ENCODE assay signal across 1 cellular context in genomic region chr10:34116220-34116623, GRCh38.
TF ChIP-seq lines count a peak whose summit lies in the region.

No MANE protein-coding gene starts in this region.

TF ChIP-seq in HepG2, 621 proteins besides CTCF, POLR2A, EP300 and RAD21 (continued from another document and continues in another):
- TF ChIP-seq HMGXB3 (CRISPR knock-in tag; IDR thresholded peaks at IDR 0.05; ENCODE audit: borderline replicate concordance) (no peak), ZNF264 (CRISPR knock-in tag; IDR thresholded peaks at IDR 0.05) (no peak), MED1 (CRISPR knock-in tag; IDR thresholded peaks at IDR 0.05) (peak; percentile 70), ZSCAN25 (CRISPR knock-in tag; IDR thresholded peaks at IDR 0.05) (no peak), NCOA1 (CRISPR knock-in tag; IDR thresholded peaks at IDR 0.05) (no peak), TCF7L2 (IDR thresholded peaks at IDR 0.05; ENCODE audit: low read depth, low read length) (no peak), GZF1 (CRISPR knock-in tag; IDR thresholded peaks at IDR 0.05) (no peak), PBX2 (CRISPR knock-in tag; IDR thresholded peaks at IDR 0.05) (no peak), GATAD1 (CRISPR knock-in tag; IDR thresholded peaks at IDR 0.05) (0 out of 2 replicates have a peak, but pooled peaks have one; percentile 12), TEF (CRISPR knock-in tag; IDR thresholded peaks at IDR 0.05) (no peak), ZNF777 (CRISPR knock-in tag; IDR thresholded peaks at IDR 0.05) (no peak), IRF9 (CRISPR knock-in tag; IDR thresholded peaks at IDR 0.05; ENCODE audit: borderline replicate concordance) (no peak), NCOA5 (CRISPR knock-in tag; IDR thresholded peaks at IDR 0.05) (no peak), RXRB (CRISPR knock-in tag; IDR thresholded peaks at IDR 0.05; ENCODE audit: borderline replicate concordance) (peak; percentile 70), ZNF891 (CRISPR knock-in tag; IDR thresholded peaks at IDR 0.05) (no peak), ZNF235 (CRISPR knock-in tag; IDR thresholded peaks at IDR 0.05; ENCODE audit: borderline replicate concordance) (no peak), MED13 (CRISPR knock-in tag; IDR thresholded peaks at IDR 0.05) (no peak), ZNF7 (CRISPR knock-in tag; IDR thresholded peaks at IDR 0.05) (no peak), KLF11 (CRISPR knock-in tag; IDR thresholded peaks at IDR 0.05) (no peak), REXO4 (CRISPR knock-in tag; IDR thresholded peaks at IDR 0.05; ENCODE audit: borderline replicate concordance) (no peak), NR2C2 (CRISPR knock-in tag; IDR thresholded peaks at IDR 0.05; ENCODE audit: borderline replicate concordance) (peak; percentile 42; the same call in 1 of the 2 replicates), KDM4B (CRISPR knock-in tag; IDR thresholded peaks at IDR 0.05) (no peak), ZFP62 (CRISPR knock-in tag; IDR thresholded peaks at IDR 0.05) (no peak), PAXIP1 (CRISPR knock-in tag; conservative IDR thresholded peaks at IDR 0.05) (peak; percentile 57), SOX13 (IDR thresholded peaks at IDR 0.05) (no peak), SOX13 (CRISPR knock-in tag; conservative IDR thresholded peaks at IDR 0.05 in 1 of 2, IDR thresholded peaks at IDR 0.05 in 1 of 2) (peak in 1 of 2 experiments; percentile 71; a peak in 2 of 4 replicates), ZNF260 (CRISPR knock-in tag; IDR thresholded peaks at IDR 0.05; ENCODE audit: borderline replicate concordance, low read depth) (no peak), ZGPAT (CRISPR knock-in tag; IDR thresholded peaks at IDR 0.05) (peak; percentile 68), KAT2B (IDR thresholded peaks at IDR 0.05; ENCODE audit: borderline replicate concordance, low read depth, low read length) (no peak), ZNF703 (CRISPR knock-in tag; IDR thresholded peaks at IDR 0.05; ENCODE audit: borderline replicate concordance) (no peak), MLX (CRISPR knock-in tag; IDR thresholded peaks at IDR 0.05) (peak; percentile 59; the same call in 1 of the 2 replicates), HNF1A (IDR thresholded peaks at IDR 0.05; ENCODE audit: low read depth) (no peak), HNF1A (CRISPR knock-in tag; IDR thresholded peaks at IDR 0.05; ENCODE audit: borderline replicate concordance) (no peak; the same call in 1 of the 2 replicates), NFKB2 (CRISPR knock-in tag; IDR thresholded peaks at IDR 0.05; ENCODE audit: borderline replicate concordance) (no peak), MTF2 (CRISPR knock-in tag; IDR thresholded peaks at IDR 0.05; ENCODE audit: borderline replicate concordance) (no peak), SP140L (CRISPR knock-in tag; IDR thresholded peaks at IDR 0.05; ENCODE audit: borderline replicate concordance) (no peak), ZNF17 (CRISPR knock-in tag; IDR thresholded peaks at IDR 0.05) (no peak), FOXP4 (CRISPR knock-in tag; IDR thresholded peaks at IDR 0.05) (peak; percentile 74), ZEB1 (IDR thresholded peaks at IDR 0.05; ENCODE audit: insufficient replicate concordance, low read depth) (no peak), MYC (CRISPR knock-in tag; IDR thresholded peaks at IDR 0.05; ENCODE audit: borderline replicate concordance) (no peak), FOXM1 (CRISPR knock-in tag; IDR thresholded peaks at IDR 0.05) (no peak), EHMT2 (IDR thresholded peaks at IDR 0.05; ENCODE audit: borderline replicate concordance, low read depth, low read length) (no peak), RXRA (CRISPR knock-in tag; IDR thresholded peaks at IDR 0.05) (peak; percentile 55; the same call in 1 of the 2 replicates), ARNT (IDR thresholded peaks at IDR 0.05) (no peak), MAF1 (CRISPR knock-in tag; IDR thresholded peaks at IDR 0.05; ENCODE audit: borderline replicate concordance) (no peak)
